Comparison of ENCODE assay signal across 1 cellular context in genomic region chr16:396199-396598, GRCh38.
TF ChIP-seq lines count a peak whose summit lies in the region.

No MANE protein-coding gene starts in this region.

TF ChIP-seq in A549, 52 proteins besides CTCF, POLR2A, EP300 and RAD21:
- TF ChIP-seq HOXA7 (CRISPR knock-in tag; IDR thresholded peaks at IDR 0.05): no peak
- no peak for TF ChIP-seq MAZ (IDR thresholded peaks at IDR 0.05; ENCODE audit: borderline replicate concordance, low read depth, low read length)
- TF ChIP-seq HOXB5 (CRISPR knock-in tag; IDR thresholded peaks at IDR 0.05): no peak
- TF ChIP-seq NPAS2 (CRISPR knock-in tag; IDR thresholded peaks at IDR 0.05; ENCODE audit: borderline replicate concordance): no peak
- TF ChIP-seq FOSL2 (IDR thresholded peaks at IDR 0.05): no peak
- no peak for TF ChIP-seq FOSL2 (CRISPR knock-in tag; IDR thresholded peaks at IDR 0.05)
- TF ChIP-seq EHMT2 (IDR thresholded peaks at IDR 0.05; ENCODE audit: low read depth): no peak
- no peak for TF ChIP-seq TFCP2L1 (CRISPR knock-in tag; IDR thresholded peaks at IDR 0.05)
- TF ChIP-seq RFX5 (IDR thresholded peaks at IDR 0.05): no peak
- TF ChIP-seq SMC3 (IDR thresholded peaks at IDR 0.05): no peak
- TF ChIP-seq TP53 (CRISPR knock-in tag; IDR thresholded peaks at IDR 0.05): no peak
